In the genomic region with DNA sequence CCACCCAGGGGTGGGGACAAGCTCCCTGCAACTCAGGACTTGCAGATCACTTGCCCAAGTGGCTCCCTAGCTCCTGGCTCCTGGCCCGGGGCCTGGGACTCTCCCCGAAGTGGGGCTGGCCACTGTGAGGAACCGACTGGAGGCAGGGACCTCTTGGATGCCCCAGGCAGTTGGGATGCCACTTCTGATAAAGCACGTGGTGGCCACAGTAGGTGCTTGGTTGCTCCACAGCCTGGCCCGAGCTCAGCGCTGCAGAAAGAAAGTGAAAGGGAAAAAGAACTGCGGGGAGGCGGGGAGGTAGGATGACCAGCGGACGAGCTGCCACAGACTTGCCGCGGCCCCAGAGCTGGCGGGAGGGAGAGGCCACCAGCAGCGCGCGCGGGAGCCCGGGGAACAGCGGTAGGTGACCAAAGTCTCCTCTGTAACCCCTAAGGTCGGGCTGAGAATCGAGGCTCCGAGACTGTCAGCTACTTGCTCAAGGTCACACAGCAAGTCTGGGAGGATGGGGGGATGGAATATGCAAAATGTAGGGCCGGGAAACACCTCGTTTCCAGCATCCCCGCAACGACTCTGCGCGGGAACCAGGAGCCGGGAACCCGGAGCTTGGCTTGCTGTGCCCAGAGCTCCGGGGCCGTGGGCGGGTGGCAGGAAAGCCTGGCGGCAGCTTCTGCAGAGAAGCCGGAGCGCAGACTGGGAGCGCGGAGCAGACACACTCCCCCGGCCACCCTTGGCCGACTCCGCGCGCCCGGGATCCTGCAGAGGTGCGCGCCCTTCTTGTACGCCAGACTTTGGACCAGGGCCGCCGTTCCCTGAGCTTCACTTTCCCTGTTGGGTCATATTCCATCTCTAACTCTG, we compare ENCODE assay signal across 8 cellular contexts. TPM values are rescaled to one million over a fixed set of nuclear protein-coding genes. Genes with fewer than 3 reads are reported as not detected.
DNase-seq lines count a peak whose midpoint lies in the region; ATAC-seq and TF ChIP-seq lines count a peak whose summit lies in the region.

No MANE protein-coding gene starts in this region.

- H3K9me3 Mint-ChIP-seq in CD8-positive, alpha-beta T cell: no peaks in the 10 kb centered on the region
- H3K9me3 Mint-ChIP-seq in endodermal cell: no peaks in the 10 kb centered on the region

- no peak overlapping the region for H3K9ac ChIP-seq in endodermal cell (ENCODE audit: extremely low read depth, low read length, poor library complexity, severe bottlenecking)

- H3K4me3 Mint-ChIP-seq in CD8-positive, alpha-beta T cell: peak overlapping the region; percentile 90
- peak overlapping the region; percentile 25 for H3K4me3 Mint-ChIP-seq in endodermal cell

- peaks cover 35% of the 10 kb centered on the region for H3K4me1 ChIP-seq in CD8-positive, alpha-beta T cell (ENCODE audit: insufficient read depth, low read length)
- H3K4me1 ChIP-seq in endodermal cell (ENCODE audit: control insufficient read depth, insufficient read depth, low read length) (no peaks in the 10 kb centered on the region), mucosa of descending colon (ENCODE audit: low read depth) (peaks cover 9% of the 10 kb centered on the region)

- DNase-seq in CD8-positive, alpha-beta T cell: no peak
- DNase-seq in RWPE1 (ENCODE audit: low spot score) (peak; percentile 38), endodermal cell (peak; percentile 73), mucosa of descending colon (peak; percentile 50 to 84 (median 67)), GF-D8 (lab: John Stamatoyannopoulos, UW) (no peak), NCI-H1105 (lab: John Stamatoyannopoulos, UW) (no peak)

- POLR2A ChIA-PET in CD8-positive, alpha-beta T cell (lab: Charles Lee): no interaction called here
- POLR2A ChIA-PET in RWPE1 (lab: Yijun Ruan, JAX; ENCODE audit: low non-redundant PET): interaction anchor here (1.1 kb wide), 1 partner anchor 135 kb away, joined by 3 read pairs; a partner anchor contains a TSS

- no peak for TF ChIP-seq CTCF in CD8-positive, alpha-beta T cell (IDR thresholded peaks at IDR 0.05)
- no peak for TF ChIP-seq CTCF in RWPE1 (conservative IDR thresholded peaks at IDR 0.05; ENCODE audit: low read depth)
- TF ChIP-seq CTCF in endodermal cell (conservative IDR thresholded peaks at IDR 0.05): no peak
- no peak for TF ChIP-seq CTCF in mucosa of descending colon (IDR thresholded peaks at IDR 0.05)

- peaks cover 48% of the 10 kb centered on the region for H3K4me1 Mint-ChIP-seq in CD8-positive, alpha-beta T cell (ENCODE audit: low read depth)
- no peaks in the 10 kb centered on the region for H3K4me1 Mint-ChIP-seq in endodermal cell

- H3K36me3 Mint-ChIP-seq in CD8-positive, alpha-beta T cell: peaks cover 4% of the 10 kb centered on the region
- no peaks in the 10 kb centered on the region for H3K36me3 Mint-ChIP-seq in endodermal cell (ENCODE audit: low read depth)

- peaks cover 4% of the 10 kb centered on the region for H3K27me3 ChIP-seq in CD8-positive, alpha-beta T cell (ENCODE audit: insufficient read depth, low read length)
- H3K27me3 ChIP-seq in endodermal cell (ENCODE audit: control insufficient read depth, insufficient read depth, low read length, poor library complexity, severe bottlenecking): peaks cover 69% of the 10 kb centered on the region

- WGBS in endodermal cell (ENCODE audit: insufficient coverage in 1 of 2, insufficient read length in 1 of 2), 2 experiments: 22 to 28% methylated on average over 28 to 49 of the region's 49 CpGs

- ATAC-seq in CD8-positive, alpha-beta T cell: peak; percentile 21
- ATAC-seq in GM19395 (IDR thresholded peaks at IDR 0.05; ENCODE audit: unreplicated experiment) (peak; percentile 22), mucosa of descending colon (peak; percentile 78), HG02763 (IDR thresholded peaks at IDR 0.05; ENCODE audit: unreplicated experiment) (no peak)

- H3K27ac ChIP-seq in CD8-positive, alpha-beta T cell (ENCODE audit: low read depth, low read length): no peak overlapping the region
- H3K27ac ChIP-seq in RWPE1 (peak overlapping the region; percentile 43; the same call in 1 of the 2 replicates), endodermal cell (ENCODE audit: low read depth, low read length) (no peak overlapping the region)

- peak overlapping the region; percentile 64 for H3K27ac Mint-ChIP-seq in CD8-positive, alpha-beta T cell
- H3K27ac Mint-ChIP-seq in endodermal cell: no peak overlapping the region

- no peaks in the 10 kb centered on the region for H3K36me3 ChIP-seq in CD8-positive, alpha-beta T cell (ENCODE audit: insufficient read depth, low read length)
- H3K36me3 ChIP-seq in endodermal cell (ENCODE audit: control insufficient read depth, insufficient read depth, low read length): no peaks in the 10 kb centered on the region
- H3K36me3 ChIP-seq in mucosa of descending colon (ENCODE audit: low read depth): no peaks in the 10 kb centered on the region

- CTCF ChIA-PET in CD8-positive, alpha-beta T cell (lab: Charles Lee): interaction anchor here (0.8 to 1.0 kb wide), 2 partner anchors 10 to 40 kb away, joined by 3 read pairs; no protein-coding TSS in a partner anchor
- CTCF ChIA-PET in RWPE1 (lab: Yijun Ruan, JAX): interaction anchor here (0.6 to 0.7 kb wide), 2 partner anchors 45 to 50 kb away, joined by 3 read pairs; no protein-coding TSS in a partner anchor

- peak overlapping the region; percentile 57 for H3K4me3 ChIP-seq in CD8-positive, alpha-beta T cell (ENCODE audit: low read depth, low read length)
- H3K4me3 ChIP-seq in endodermal cell (ENCODE audit: low read length) (no peak overlapping the region), mucosa of descending colon (peak overlapping the region; percentile 7)

- H3K9me3 ChIP-seq in CD8-positive, alpha-beta T cell (ENCODE audit: low read length): no peaks in the 10 kb centered on the region
- H3K9me3 ChIP-seq in endodermal cell (ENCODE audit: control insufficient read depth, low read length): no peaks in the 10 kb centered on the region
- no peaks in the 10 kb centered on the region for H3K9me3 ChIP-seq in mucosa of descending colon

- H3K27me3 Mint-ChIP-seq in CD8-positive, alpha-beta T cell (ENCODE audit: low read depth): peaks cover 40% of the 10 kb centered on the region
- H3K27me3 Mint-ChIP-seq in endodermal cell (ENCODE audit: insufficient read depth): peaks cover 52% of the 10 kb centered on the region

- intact Hi-C loops in CD8-positive, alpha-beta T cell (cut with DNase I, micrococcal nuclease): loop anchor here in 1 of 2 experiments (10.0 kb wide), 1 partner anchor 114 kb away; no protein-coding TSS in a partner anchor
- intact Hi-C loops in mucosa of descending colon (cut with DNase I, micrococcal nuclease): no loop called here

RNA-seq across cellular contexts. Expression of a gene that starts 1.9 kb away (rescaled TPM):
- total RNA-seq in CD8-positive, alpha-beta T cell: 1 to 10 TPM; 4.0 to 5.8 TPM
- total RNA-seq in endodermal cell (under 1 TPM in 1 of 2 donors, not detected in 1; 0.26 TPM), mucosa of descending colon (10 to 100 TPM in 1 of 3 donors, 1 to 10 TPM in 2; 5.8 to 16.0 (median 9.1) TPM)
- not detected for polyA plus RNA-seq in endodermal cell (2013, experiment 1 of 2)
- polyA plus RNA-seq in endodermal cell (2013, experiment 2 of 2): not detected

Comparison
In these comparisons a context has a peak if more than half of its experiments do, and no peak if none do; other contexts are left out.
1. DNase-seq: peak in RWPE1 (single experiment), endodermal cell (single experiment) and mucosa of descending colon (3 of 3); none in CD8-positive, alpha-beta T cell (0 of 7), GF-D8 (single experiment) and NCI-H1105 (single experiment).